Comparison of ENCODE assay signal across 8 cellular contexts in genomic region chr2:36967236-36967876, GRCh38. TPM values are rescaled to one million over a fixed set of nuclear protein-coding genes. Genes with fewer than 3 reads are reported as not detected.
A peak's percentile ranks its signal among the peaks of the same experiment; 100 is the strongest.
DNase-seq lines count a peak whose midpoint lies in the region; ATAC-seq and TF ChIP-seq lines count a peak whose summit lies in the region.

No MANE protein-coding gene starts in this region.

- no peaks in the 10 kb centered on the region for H3K36me3 ChIP-seq in right lobe of liver
- H3K36me3 ChIP-seq in tibial artery, result no peaks in the 10 kb centered on the region

- TF ChIP-seq POLR2A in right lobe of liver (IDR thresholded peaks at IDR 0.05), result no peak

- WGBS in right lobe of liver (ENCODE audit: insufficient coverage, low coverage, low lambda C conversion rate, missing lambda C conversion rate), result 4% methylated on average over 15 of the region's 15 CpGs

- in situ Hi-C loops in astrocyte of the cerebellum (cut with HindIII; ENCODE audit: low sequenced_read_pairs), result no loop called here

- H3K27me3 ChIP-seq in right lobe of liver, result no peaks in the 10 kb centered on the region
- H3K27me3 ChIP-seq in tibial artery, result no peaks in the 10 kb centered on the region

- H3K9me3 ChIP-seq in right lobe of liver, result no peaks in the 10 kb centered on the region
- H3K9me3 ChIP-seq in tibial artery, result no peaks in the 10 kb centered on the region

- H3K4me3 ChIP-seq in astrocyte of the cerebellum (ENCODE audit: low read depth, low read length), result peak overlapping the region; percentile 75
- peak overlapping the region; percentile 68 to 96 (median 79) for H3K4me3 ChIP-seq in right lobe of liver
- peak overlapping the region; percentile 94 to 100 for H3K4me3 ChIP-seq in tibial artery

- H3K27ac ChIP-seq in right lobe of liver (peak overlapping the region; percentile 82 to 90 (median 85)), tibial artery (peak overlapping the region; percentile 81 to 93)

- H3K4me1 ChIP-seq in right lobe of liver, result peaks cover 0 to 15% (median 6%) of the 10 kb centered on the region in 4 donors
- H3K4me1 ChIP-seq in tibial artery, result peaks cover 0 to 13% (median 6%) of the 10 kb centered on the region in 4 donors

- TF ChIP-seq CTCF in astrocyte of the cerebellum (IDR thresholded peaks at IDR 0.05; ENCODE audit: low read depth, low read length, missing control alignments) (no peak), right lobe of liver (IDR thresholded peaks at IDR 0.05) (no peak), tibial artery (IDR thresholded peaks at IDR 0.05) (no peak)

- DNase-seq in CD1c-positive myeloid dendritic cell (ENCODE audit: extremely low spot score) (peak; percentile 6), HuH-7 (ENCODE audit: low spot score) (peak; percentile 11), astrocyte of the cerebellum (ENCODE audit: low read depth) (no peak), right lobe of liver (peak in 1 of 3 donors; percentile 76), tibial artery (no peak), iPS-NIHi7 (ENCODE audit: extremely low spot score) (no peak)

- intact Hi-C loops in right lobe of liver (cut with DNase I), result no loop called here
- intact Hi-C loops in tibial artery (cut with DNase I; ENCODE audit: low total_unique reads), result no loop called here

- peak in 3 of 4 donors; percentile 12 to 43 (median 16) for ATAC-seq in right lobe of liver
- no peak for ATAC-seq in GM19452 (IDR thresholded peaks at IDR 0.05; ENCODE audit: unreplicated experiment)
- ATAC-seq in GM18511 (IDR thresholded peaks at IDR 0.05; ENCODE audit: unreplicated experiment), result no peak

RNA-seq across cellular contexts. Expression of gene STRN, which starts 1.0 kb away (rescaled TPM):
- 10 to 100 TPM in 2 of 6 experiments, 1 to 10 TPM in 4; 6.2 to 10.6 (median 8.2) TPM for total RNA-seq in right lobe of liver

Comparison
In these comparisons a context has a peak if more than half of its experiments do, and no peak if none do; other contexts are left out.
1. DNase-seq: peak in CD1c-positive myeloid dendritic cell (single experiment) and HuH-7 (single experiment); none in astrocyte of the cerebellum (single experiment), tibial artery (0 of 2) and iPS-NIHi7 (single experiment).
2. ATAC-seq: peak in right lobe of liver (3 of 4); none in GM19452 (single experiment) and GM18511 (single experiment).
3. Peak in every context shown above with its lines, with median percentiles within 50 percentile points of each other: H3K4me3 ChIP-seq.